ENCODE assay signal across 8 cellular contexts in the genomic region with DNA sequence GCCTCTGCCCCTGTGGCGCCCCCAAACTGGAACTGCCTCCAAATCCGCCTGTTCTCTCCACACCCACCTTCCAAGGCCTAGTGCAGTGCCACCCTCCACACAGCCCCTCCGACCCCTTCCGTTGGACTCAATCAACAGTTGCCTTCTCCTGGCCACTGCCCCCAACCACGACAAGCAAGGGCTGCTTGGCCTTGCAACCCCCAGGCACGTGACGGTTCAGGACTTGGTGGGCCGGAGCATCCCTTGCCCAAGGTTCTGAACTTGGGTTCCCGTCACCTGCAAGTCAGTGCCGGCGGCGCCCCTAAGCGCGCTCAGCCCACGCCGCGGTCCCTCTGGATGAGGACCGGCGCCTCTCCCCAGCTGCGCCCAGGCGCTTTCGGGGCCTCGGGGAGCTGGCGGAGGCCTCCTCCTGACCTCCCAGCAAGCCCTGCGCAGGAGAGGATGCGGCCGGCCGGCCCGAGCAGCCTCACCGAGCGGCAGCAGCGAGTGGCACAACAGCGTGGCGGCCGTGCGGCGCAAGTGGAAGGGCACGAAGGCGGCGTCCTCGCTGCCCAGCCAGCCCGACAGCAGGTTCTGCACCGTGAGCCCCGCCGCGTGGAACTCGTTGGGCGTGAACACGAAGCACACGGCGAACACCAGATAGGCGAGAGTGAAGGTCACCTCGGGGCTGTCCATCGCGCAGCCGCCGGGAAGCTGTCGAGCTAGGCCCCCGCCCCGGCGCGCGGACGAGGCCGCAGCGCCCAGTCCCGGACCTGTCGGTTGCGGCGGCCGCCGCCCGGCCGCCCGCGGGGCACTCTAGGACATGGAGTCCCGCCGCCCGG.
DNase-seq lines count a peak whose midpoint lies in the region; ATAC-seq lines count a peak whose summit lies in the region.

No MANE protein-coding gene starts in this region.

- DNase-seq in AG20443 (ENCODE audit: low spot score) (peak; percentile 68), kidney tubule cell (ENCODE audit: low spot score) (peak; percentile 50), DMS114 treated with DMSO at 0.1 percent for 48 hours (lab: John Stamatoyannopoulos, UW; ENCODE audit: unreplicated experiment) (no peak)
- DNase-seq in central memory CD8-positive, alpha-beta T cell (ENCODE audit: low spot score in 2 of 2), result no peak
- peak; percentile 53 to 58 for DNase-seq in stimulated activated CD4-positive, alpha-beta T cell treated with anti-CD3 and anti-CD28 coated beads, Interleukin-2, amount 100 ng/mL, for 24 hours

- peaks cover 27% of the 10 kb centered on the region for H3K36me3 Mint-ChIP-seq in T-helper 1 cell treated with Interleukin-12 subunit alpha and Interleukin-12 subunit beta and Interleukin-4 antibody, amounts not matched to agents 30 μg/mL and 1 μg/mL, for 36 hours (ENCODE audit: low read depth)
- H3K36me3 Mint-ChIP-seq in central memory CD8-positive, alpha-beta T cell (ENCODE audit: insufficient read depth), result peaks cover 24% of the 10 kb centered on the region

- peak overlapping the region; percentile 90 for H3K4me3 Mint-ChIP-seq in T-helper 1 cell treated with Interleukin-12 subunit alpha and Interleukin-12 subunit beta and Interleukin-4 antibody, amounts not matched to agents 30 μg/mL and 1 μg/mL, for 36 hours
- H3K4me3 Mint-ChIP-seq in central memory CD8-positive, alpha-beta T cell, result peak overlapping the region; percentile 90

- H3K9me3 Mint-ChIP-seq in T-helper 1 cell treated with Interleukin-12 subunit alpha and Interleukin-12 subunit beta and Interleukin-4 antibody, amounts not matched to agents 30 μg/mL and 1 μg/mL, for 36 hours, result no peaks in the 10 kb centered on the region
- no peaks in the 10 kb centered on the region for H3K9me3 Mint-ChIP-seq in central memory CD8-positive, alpha-beta T cell

- peak overlapping the region; percentile 91 for H3K27ac Mint-ChIP-seq in T-helper 1 cell treated with Interleukin-12 subunit alpha and Interleukin-12 subunit beta and Interleukin-4 antibody, amounts not matched to agents 30 μg/mL and 1 μg/mL, for 36 hours
- peak overlapping the region; percentile 51 for H3K27ac Mint-ChIP-seq in central memory CD8-positive, alpha-beta T cell (ENCODE audit: low read depth)

- ATAC-seq in GM18520 (IDR thresholded peaks at IDR 0.05; ENCODE audit: unreplicated experiment), result peak; percentile 1
- ATAC-seq in HG03095 (IDR thresholded peaks at IDR 0.05; ENCODE audit: unreplicated experiment), result peak; percentile 17
- ATAC-seq in central memory CD8-positive, alpha-beta T cell (replicated peaks; ENCODE audit: extremely low read depth, poor library complexity, severe bottlenecking), result peak; percentile 7

- no peaks in the 10 kb centered on the region for H3K27me3 Mint-ChIP-seq in T-helper 1 cell treated with Interleukin-12 subunit alpha and Interleukin-12 subunit beta and Interleukin-4 antibody, amounts not matched to agents 30 μg/mL and 1 μg/mL, for 36 hours (ENCODE audit: low read depth)
- H3K27me3 Mint-ChIP-seq in central memory CD8-positive, alpha-beta T cell, result no peaks in the 10 kb centered on the region

- peaks cover 43% of the 10 kb centered on the region for H3K4me1 Mint-ChIP-seq in T-helper 1 cell treated with Interleukin-12 subunit alpha and Interleukin-12 subunit beta and Interleukin-4 antibody, amounts not matched to agents 30 μg/mL and 1 μg/mL, for 36 hours (ENCODE audit: low read depth)
- peaks cover 52% of the 10 kb centered on the region for H3K4me1 Mint-ChIP-seq in central memory CD8-positive, alpha-beta T cell

Comparison
In these comparisons a context has a peak if more than half of its experiments do, and no peak if none do; other contexts are left out.
1. DNase-seq: peak in AG20443 (single experiment), kidney tubule cell (single experiment) and stimulated activated CD4-positive, alpha-beta T cell treated with anti-CD3 and anti-CD28 coated beads, Interleukin-2, amount 100 ng/mL, for 24 hours (2 of 2); none in central memory CD8-positive, alpha-beta T cell (0 of 2) and DMS114 treated with DMSO at 0.1 percent for 48 hours (single experiment).
2. Peak in every context shown above with its lines, with median percentiles within 50 percentile points of each other: ATAC-seq.